Comparison of ENCODE assay signal across 1 cellular context in the genomic region with DNA sequence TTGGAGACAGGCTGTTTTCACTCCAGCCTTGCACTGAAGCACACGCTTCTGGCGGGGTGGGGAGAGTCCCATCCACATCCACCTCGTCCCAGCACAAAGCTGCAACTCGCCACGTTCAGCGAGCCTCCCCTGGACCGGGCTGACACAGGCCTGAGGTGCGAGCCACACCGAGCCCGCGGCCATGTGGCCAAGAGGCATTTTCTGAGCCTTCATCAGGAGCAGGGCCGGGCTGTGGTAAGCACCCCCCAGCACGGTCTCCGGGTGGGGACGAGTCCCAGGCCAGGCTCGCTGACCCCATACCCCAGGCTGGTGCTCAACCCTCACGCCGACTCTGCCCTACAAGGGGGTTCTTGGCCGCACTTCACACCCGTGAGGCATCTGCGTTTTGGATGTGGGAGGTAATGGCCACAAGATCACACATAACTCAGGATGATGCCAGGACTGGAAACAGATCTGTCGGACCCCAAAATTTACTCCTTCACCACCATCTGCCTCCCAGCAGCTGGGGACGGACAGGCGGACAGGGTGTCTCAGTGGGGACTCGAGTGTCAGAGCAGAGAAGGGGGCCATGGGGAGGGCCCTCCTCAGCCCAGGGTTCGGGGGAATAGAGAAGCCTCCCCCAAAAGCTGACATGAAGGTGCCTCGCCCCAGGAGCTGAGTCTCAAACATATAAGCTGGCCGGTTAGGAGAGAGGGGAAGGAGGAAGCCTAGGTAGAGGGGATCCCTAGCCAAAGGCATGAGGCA.
TF ChIP-seq lines count a peak whose summit lies in the region.

No MANE protein-coding gene starts in this region.

TF ChIP-seq in IMR-90, 13 proteins besides CTCF, POLR2A, EP300 and RAD21 (continued from another document):
- TF ChIP-seq, protein P1, sequence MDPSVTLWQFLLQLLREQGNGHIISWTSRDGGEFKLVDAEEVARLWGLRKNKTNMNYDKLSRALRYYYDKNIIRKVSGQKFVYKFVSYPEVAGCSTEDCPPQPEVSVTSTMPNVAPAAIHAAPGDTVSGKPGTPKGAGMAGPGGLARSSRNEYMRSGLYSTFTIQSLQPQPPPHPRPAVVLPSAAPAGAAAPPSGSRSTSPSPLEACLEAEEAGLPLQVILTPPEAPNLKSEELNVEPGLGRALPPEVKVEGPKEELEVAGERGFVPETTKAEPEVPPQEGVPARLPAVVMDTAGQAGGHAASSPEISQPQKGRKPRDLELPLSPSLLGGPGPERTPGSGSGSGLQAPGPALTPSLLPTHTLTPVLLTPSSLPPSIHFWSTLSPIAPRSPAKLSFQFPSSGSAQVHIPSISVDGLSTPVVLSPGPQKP (IDR thresholded peaks at IDR 0.05; ENCODE audit: borderline replicate concordance, low read depth, low read length), result no peak
